35 cellular contexts compared by ENCODE assay signal in genomic region chr18:26722582-26722931, GRCh38.
"Had no signal": no experiment of that assay in that cellular context is flagged by ENCODE, and none has a peak within 500 bp of the region (broad histone marks: within the 10 kb centered on the region; RNA-seq: fewer than 3 reads in every experiment).

No MANE protein-coding gene starts in this region.

- H3K27me3 ChIP-seq: ascending aorta, breast epithelium, dorsolateral prefrontal cortex, esophagus squamous epithelium, gastroesophageal sphincter, heart right ventricle had no signal

- H3K4me3 Mint-ChIP-seq: activated CD4-positive, alpha-beta memory T cell treated with anti-CD3 and anti-CD28 coated beads for 36 hours; activated CD4-positive, alpha-beta T cell treated with anti-CD3 and anti-CD28 coated beads for 36 hours; activated CD4-positive, alpha-beta T cell treated with anti-CD3 and anti-CD28 coated beads, Interleukin-2, amount 10 ng/mL, durations not matched to agents 24 days and 14 days; activated CD8-positive, alpha-beta memory T cell treated with anti-CD3 and anti-CD28 coated beads, Interleukin-2, amount 10 ng/mL, durations not matched to agents 7 days and 5 days; activated CD8-positive, alpha-beta T cell treated with anti-CD3 and anti-CD28 coated beads, Interleukin-2, amount 10 ng/mL, durations not matched to agents 7 days and 5 days; activated naive CD4-positive, alpha-beta T cell treated with anti-CD3 and anti-CD28 coated beads for 36 hours; activated naive CD4-positive, alpha-beta T cell treated with anti-CD3 and anti-CD28 coated beads, Interleukin-2, amount 50 U/mL, for 24 hours; activated naive CD8-positive, alpha-beta T cell treated with anti-CD3 and anti-CD28 coated beads for 36 hours; activated naive CD8-positive, alpha-beta T cell treated with anti-CD3 and anti-CD28 coated beads, Interleukin-2, amount 50 U/mL, for 24 hours; activated T-helper 1 cell treated with anti-CD3 and anti-CD28 coated beads, Interleukin-12 subunit alpha, Interleukin-12 subunit beta, Interleukin-2, Interleukin-4 antibody, amounts not matched to agents 30 ng/mL and 10 ng/mL and 1 ng/mL, durations not matched to agents 14 hours and 24 hours and 36 hours; brain; central memory CD8-positive, alpha-beta T cell; dendritic cell treated with granulocyte-macrophage colony-stimulating factor and Interleukin-4, amounts not matched to agents 40 ng/mL and 50 ng/mL, for 4 days; endodermal cell; T-helper 17 cell; T-helper 2 cell treated with Interferon-gamma antibody and Interleukin-4, amounts not matched to agents 5 μg/mL and 100 μg/mL, for 36 hours had no signal

- H3K36me3 Mint-ChIP-seq: activated CD4-positive, alpha-beta memory T cell treated with anti-CD3 and anti-CD28 coated beads for 36 hours; activated CD8-positive, alpha-beta memory T cell treated with anti-CD3 and anti-CD28 coated beads, Interleukin-2, amount 10 ng/mL, durations not matched to agents 7 days and 5 days; activated naive CD4-positive, alpha-beta T cell treated with anti-CD3 and anti-CD28 coated beads, Interleukin-2, amount 50 U/mL, for 24 hours; activated naive CD8-positive, alpha-beta T cell treated with anti-CD3 and anti-CD28 coated beads for 36 hours; brain had no signal

- H3K4me3 ChIP-seq: ascending aorta, breast epithelium, coronary artery, dorsolateral prefrontal cortex, esophagus squamous epithelium, gastroesophageal sphincter, heart right ventricle had no signal

- H3K4me1 ChIP-seq: ascending aorta, breast epithelium, gastroesophageal sphincter had no signal

- DNase-seq: activated CD4-positive, alpha-beta memory T cell treated with anti-CD3 and anti-CD28 coated beads for 36 hours; activated CD4-positive, alpha-beta T cell treated with anti-CD3 and anti-CD28 coated beads for 36 hours; activated CD4-positive, alpha-beta T cell treated with anti-CD3 and anti-CD28 coated beads, Interleukin-2, amount 10 ng/mL, durations not matched to agents 24 days and 14 days; activated CD4-positive, CD25-positive, alpha-beta regulatory T cell; activated CD4-positive, CD25-positive, alpha-beta regulatory T cell treated with anti-CD3 and anti-CD28 coated beads, Interleukin-2, amount 50 U/mL, for 72 hours; activated CD8-positive, alpha-beta memory T cell treated with anti-CD3 and anti-CD28 coated beads, Interleukin-2, amount 10 ng/mL, durations not matched to agents 7 days and 5 days; activated CD8-positive, alpha-beta memory T cell treated with anti-CD3 and anti-CD28 coated beads, Interleukin-2, amount 50 U/mL, for 4 hours; activated CD8-positive, alpha-beta T cell treated with anti-CD3 and anti-CD28 coated beads, Interleukin-2, amount 10 ng/mL, durations not matched to agents 7 days and 5 days; activated effector memory CD4-positive, alpha-beta T cell treated with anti-CD3 and anti-CD28 coated beads, Interleukin-2, amount 50 U/mL, for 16 hours; activated naive CD4-positive, alpha-beta T cell treated with anti-CD3 and anti-CD28 coated beads for 36 hours; activated naive CD8-positive, alpha-beta T cell treated with anti-CD3 and anti-CD28 coated beads for 36 hours; activated naive CD8-positive, alpha-beta T cell treated with anti-CD3 and anti-CD28 coated beads, Interleukin-2, amount 50 U/mL, for 24 hours; activated T-cell treated with anti-CD3 and anti-CD28 coated beads, Interleukin-2, amount 50 U/mL, for 1 hour; activated T-cell treated with anti-CD3 and anti-CD28 coated beads, Interleukin-2, amount 50 U/mL, for 48 hours; dorsolateral prefrontal cortex; effector memory CD4-positive, alpha-beta T cell; endodermal cell; erythroblast; esophagus squamous epithelium; foreskin melanocyte; heart right ventricle; T-helper 1 cell; T-helper 17 cell; T1000 had no signal

- H3K9me3 ChIP-seq: ascending aorta, breast epithelium, esophagus squamous epithelium, gastroesophageal sphincter, heart right ventricle had no signal

- H3K9me3 Mint-ChIP-seq: activated CD4-positive, alpha-beta memory T cell treated with anti-CD3 and anti-CD28 coated beads for 36 hours; activated CD4-positive, alpha-beta T cell treated with anti-CD3 and anti-CD28 coated beads, Interleukin-2, amount 10 ng/mL, durations not matched to agents 24 days and 14 days; activated naive CD4-positive, alpha-beta T cell treated with anti-CD3 and anti-CD28 coated beads for 36 hours; activated naive CD4-positive, alpha-beta T cell treated with anti-CD3 and anti-CD28 coated beads, Interleukin-2, amount 50 U/mL, for 24 hours; activated naive CD8-positive, alpha-beta T cell treated with anti-CD3 and anti-CD28 coated beads for 36 hours; activated naive CD8-positive, alpha-beta T cell treated with anti-CD3 and anti-CD28 coated beads, Interleukin-2, amount 50 U/mL, for 24 hours; activated T-helper 1 cell treated with anti-CD3 and anti-CD28 coated beads, Interleukin-12 subunit alpha, Interleukin-12 subunit beta, Interleukin-2, Interleukin-4 antibody, amounts not matched to agents 30 ng/mL and 10 ng/mL and 1 ng/mL, durations not matched to agents 14 hours and 24 hours and 36 hours; activated T-helper 2 cell treated with anti-CD3 and anti-CD28 coated beads, Interferon-gamma antibody, Interleukin-2, Interleukin-4, amounts not matched to agents 10 μg/mL and 5 μg/mL and 100 μg/mL, durations not matched to agents 14 hours and 24 hours and 36 hours; brain; central memory CD8-positive, alpha-beta T cell; dendritic cell treated with granulocyte-macrophage colony-stimulating factor and Interleukin-4, amounts not matched to agents 40 ng/mL and 50 ng/mL, for 4 days; endodermal cell; T-helper 2 cell treated with Interferon-gamma antibody and Interleukin-4, amounts not matched to agents 5 μg/mL and 100 μg/mL, for 36 hours had no signal

- H3K27ac ChIP-seq: ascending aorta, breast epithelium, coronary artery, dorsolateral prefrontal cortex, esophagus squamous epithelium, gastroesophageal sphincter, heart right ventricle had no signal

- ATAC-seq: activated CD4-positive, alpha-beta T cell treated with anti-CD3 and anti-CD28 coated beads for 36 hours; activated CD8-positive, alpha-beta memory T cell treated with anti-CD3 and anti-CD28 coated beads, Interleukin-2, amount 10 ng/mL, durations not matched to agents 7 days and 5 days; activated CD8-positive, alpha-beta T cell treated with anti-CD3 and anti-CD28 coated beads, Interleukin-2, amount 10 ng/mL, durations not matched to agents 7 days and 5 days; activated naive CD8-positive, alpha-beta T cell treated with anti-CD3 and anti-CD28 coated beads, Interleukin-2, amount 50 U/mL, for 24 hours; gastroesophageal sphincter; heart right ventricle; T-helper 17 cell had no signal

- H3K4me1 Mint-ChIP-seq: activated CD4-positive, alpha-beta T cell treated with anti-CD3 and anti-CD28 coated beads for 36 hours; activated CD4-positive, alpha-beta T cell treated with anti-CD3 and anti-CD28 coated beads, Interleukin-2, amount 10 ng/mL, durations not matched to agents 24 days and 14 days; activated CD8-positive, alpha-beta memory T cell treated with anti-CD3 and anti-CD28 coated beads, Interleukin-2, amount 10 ng/mL, durations not matched to agents 7 days and 5 days; activated naive CD4-positive, alpha-beta T cell treated with anti-CD3 and anti-CD28 coated beads, Interleukin-2, amount 50 U/mL, for 24 hours; activated naive CD8-positive, alpha-beta T cell treated with anti-CD3 and anti-CD28 coated beads for 36 hours; activated naive CD8-positive, alpha-beta T cell treated with anti-CD3 and anti-CD28 coated beads, Interleukin-2, amount 50 U/mL, for 24 hours; brain; central memory CD8-positive, alpha-beta T cell; T-helper 17 cell had no signal

- H3K27me3 Mint-ChIP-seq: activated CD4-positive, alpha-beta memory T cell treated with anti-CD3 and anti-CD28 coated beads for 36 hours; activated naive CD8-positive, alpha-beta T cell treated with anti-CD3 and anti-CD28 coated beads, Interleukin-2, amount 50 U/mL, for 24 hours; brain; central memory CD8-positive, alpha-beta T cell; dendritic cell treated with granulocyte-macrophage colony-stimulating factor and Interleukin-4, amounts not matched to agents 40 ng/mL and 50 ng/mL, for 4 days had no signal

- H3K36me3 ChIP-seq: ascending aorta, breast epithelium, esophagus squamous epithelium, gastroesophageal sphincter, heart right ventricle had no signal

- H3K27ac Mint-ChIP-seq: activated CD4-positive, alpha-beta memory T cell treated with anti-CD3 and anti-CD28 coated beads for 36 hours; activated CD4-positive, alpha-beta T cell treated with anti-CD3 and anti-CD28 coated beads for 36 hours; activated CD4-positive, alpha-beta T cell treated with anti-CD3 and anti-CD28 coated beads, Interleukin-2, amount 10 ng/mL, durations not matched to agents 24 days and 14 days; activated CD8-positive, alpha-beta memory T cell treated with anti-CD3 and anti-CD28 coated beads, Interleukin-2, amount 10 ng/mL, durations not matched to agents 7 days and 5 days; activated CD8-positive, alpha-beta T cell treated with anti-CD3 and anti-CD28 coated beads, Interleukin-2, amount 10 ng/mL, durations not matched to agents 7 days and 5 days; activated naive CD4-positive, alpha-beta T cell treated with anti-CD3 and anti-CD28 coated beads for 36 hours; activated naive CD4-positive, alpha-beta T cell treated with anti-CD3 and anti-CD28 coated beads, Interleukin-2, amount 50 U/mL, for 24 hours; activated naive CD8-positive, alpha-beta T cell treated with anti-CD3 and anti-CD28 coated beads for 36 hours; activated naive CD8-positive, alpha-beta T cell treated with anti-CD3 and anti-CD28 coated beads, Interleukin-2, amount 50 U/mL, for 24 hours; activated T-helper 1 cell treated with anti-CD3 and anti-CD28 coated beads, Interleukin-12 subunit alpha, Interleukin-12 subunit beta, Interleukin-2, Interleukin-4 antibody, amounts not matched to agents 30 ng/mL and 10 ng/mL and 1 ng/mL, durations not matched to agents 14 hours and 24 hours and 36 hours; activated T-helper 2 cell treated with anti-CD3 and anti-CD28 coated beads, Interferon-gamma antibody, Interleukin-2, Interleukin-4, amounts not matched to agents 10 μg/mL and 5 μg/mL and 100 μg/mL, durations not matched to agents 14 hours and 24 hours and 36 hours; brain; dendritic cell treated with granulocyte-macrophage colony-stimulating factor and Interleukin-4, amounts not matched to agents 40 ng/mL and 50 ng/mL, for 4 days; endodermal cell; T-helper 17 cell; T-helper 2 cell treated with Interferon-gamma antibody and Interleukin-4, amounts not matched to agents 5 μg/mL and 100 μg/mL, for 36 hours had no signal
